In the genomic region with DNA sequence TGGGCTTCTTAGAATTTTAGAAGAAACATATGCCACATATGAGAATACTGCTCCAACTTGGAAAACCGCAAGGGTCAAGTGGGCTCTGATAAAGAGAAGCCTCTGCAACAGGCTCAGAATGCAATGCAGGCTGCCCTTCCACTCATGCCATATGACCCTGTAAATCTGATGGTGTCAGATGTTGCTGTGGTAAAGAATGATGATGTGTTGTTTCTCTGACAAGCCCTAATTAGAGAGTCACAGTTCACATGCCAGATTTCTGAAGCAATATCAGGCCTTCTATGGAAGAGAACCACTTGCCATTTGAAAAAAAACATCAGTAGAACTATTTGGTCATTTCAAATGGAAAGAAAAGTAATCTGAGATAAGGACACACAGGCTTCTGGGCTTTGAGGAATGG, we compare ENCODE assay signal across 19 cellular contexts.
DNase-seq lines count a peak whose midpoint lies in the region; FAIRE-seq and TF ChIP-seq lines count a peak whose summit lies in the region.
"Had no signal": no experiment of that assay in that cellular context is flagged by ENCODE, and none has a peak within 500 bp of the region (broad histone marks: within the 10 kb centered on the region; RNA-seq: fewer than 3 reads in every experiment).

No MANE protein-coding gene starts in this region.

- no peak overlapping the region for H3K4me2 ChIP-seq in astrocyte (ENCODE audit: low read length)
- H3K4me2 ChIP-seq: A549 had no signal

- no peaks in the 10 kb centered on the region for H4K20me1 ChIP-seq in astrocyte (ENCODE audit: insufficient read depth, low read length)

- no peak for FAIRE-seq in astrocyte (lab: Jason Lieb, UNC)
- FAIRE-seq: A549, D721Med, H1, HepG2, HTR-8/SVneo had no signal

- no peaks in the 10 kb centered on the region for H3K4me1 ChIP-seq in astrocyte (ENCODE audit: insufficient read depth, low read length)
- H3K4me1 ChIP-seq: A549, BE2C, HAP-1 had no signal

- no peak overlapping the region for H3K27ac ChIP-seq in astrocyte (ENCODE audit: low read depth, low read length)
- H3K27ac ChIP-seq: A549, C4-2B had no signal

- no peak for TF ChIP-seq CTCF in astrocyte (IDR thresholded peaks at IDR 0.05; ENCODE audit: insufficient read depth, low read depth, low read length)
- no peak for TF ChIP-seq CTCF in nephron progenitor cell (IDR thresholded peaks at IDR 0.05)

- H3K27me3 ChIP-seq in astrocyte (ENCODE audit: insufficient read depth, low read length) = no peaks in the 10 kb centered on the region
- H3K27me3 ChIP-seq: BE2C had no signal

- H3K4me3 ChIP-seq in astrocyte (ENCODE audit: insufficient read depth, low read depth, low read length) = no peak overlapping the region
- H3K4me3 ChIP-seq: A549, HAP-1 had no signal

- no peaks in the 10 kb centered on the region for H3K9me3 ChIP-seq in astrocyte (ENCODE audit: insufficient read depth, low read depth, low read length)
- H3K9me3 ChIP-seq: A549, BE2C, HAP-1 had no signal

- H3K4me3 Mint-ChIP-seq in astrocyte (ENCODE audit: unreplicated experiment) (no peak overlapping the region), nephron progenitor cell (no peak overlapping the region)
- H3K4me3 Mint-ChIP-seq: CD4-positive, alpha-beta memory T cell had no signal

- no peak overlapping the region for H3K27ac Mint-ChIP-seq in astrocyte (ENCODE audit: unreplicated experiment)
- peak overlapping the region; percentile 29 for H3K27ac Mint-ChIP-seq in nephron progenitor cell
- H3K27ac Mint-ChIP-seq: CD4-positive, alpha-beta memory T cell had no signal

- no peak overlapping the region for H3K9ac ChIP-seq in astrocyte (ENCODE audit: low read length)

- no peaks in the 10 kb centered on the region for H3K36me3 ChIP-seq in astrocyte (ENCODE audit: insufficient read depth, low read length)
- H3K36me3 ChIP-seq: BE2C, HAP-1 had no signal

- H3K36me3 Mint-ChIP-seq in astrocyte (ENCODE audit: low read depth, unreplicated experiment) = no peaks in the 10 kb centered on the region
- H3K36me3 Mint-ChIP-seq in nephron progenitor cell (ENCODE audit: low read depth) = no peaks in the 10 kb centered on the region
- H3K36me3 Mint-ChIP-seq: CD4-positive, alpha-beta memory T cell had no signal

- DNase-seq in LHCN-M2 (ENCODE audit: low read depth) (peak; percentile 46), NCI-H82 (lab: John Stamatoyannopoulos, UW) (peak; percentile 73), astrocyte (ENCODE audit: low read depth) (peak; percentile 3), nephron progenitor cell (no peak), NCI-H1436 (lab: John Stamatoyannopoulos, UW) (no peak), NOMO-1 treated with DMSO at 0.1 percent for 48 hours (lab: John Stamatoyannopoulos, UW; ENCODE audit: unreplicated experiment) (no peak)
- DNase-seq in stimulated activated CD4-positive, alpha-beta T cell treated with anti-CD3 and anti-CD28 coated beads, Interleukin-2, amount 100 ng/mL, for 24 hours = no peak
- DNase-seq: BE2C; CD4-positive, alpha-beta memory T cell; COR-L47; DMS53; GF-D8 had no signal

- H3K9me3 Mint-ChIP-seq in astrocyte (ENCODE audit: unreplicated experiment) (no peaks in the 10 kb centered on the region), nephron progenitor cell (peaks cover 13% of the 10 kb centered on the region)

- no peaks in the 10 kb centered on the region for H3K79me2 ChIP-seq in astrocyte (ENCODE audit: insufficient read depth, low read length)

- H3K27me3 Mint-ChIP-seq in astrocyte (ENCODE audit: low read depth, unreplicated experiment) (no peaks in the 10 kb centered on the region), nephron progenitor cell (ENCODE audit: low read depth, poor library complexity) (no peaks in the 10 kb centered on the region)
- H3K27me3 Mint-ChIP-seq: CD4-positive, alpha-beta memory T cell had no signal

- H3K4me1 Mint-ChIP-seq in astrocyte (ENCODE audit: low read depth, unreplicated experiment) (peaks cover 3% of the 10 kb centered on the region), nephron progenitor cell (peaks cover 11% of the 10 kb centered on the region)

- H2AFZ ChIP-seq in astrocyte (ENCODE audit: low read depth, low read length) = no peak overlapping the region

Comparison
In these comparisons a context has a peak if more than half of its experiments do, and no peak if none do; other contexts are left out.
1. DNase-seq: peak in LHCN-M2 (single experiment), NCI-H82 (single experiment) and astrocyte (single experiment); none in nephron progenitor cell (single experiment), NCI-H1436 (single experiment), NOMO-1 treated with DMSO at 0.1 percent for 48 hours (single experiment) and stimulated activated CD4-positive, alpha-beta T cell treated with anti-CD3 and anti-CD28 coated beads, Interleukin-2, amount 100 ng/mL, for 24 hours (0 of 2).